In genomic region chr20:64264091-64264490, GRCh38 we compare ENCODE assay signal across 21 cellular contexts.
"Had no signal": no experiment of that assay in that cellular context is flagged by ENCODE, and none has a peak within 500 bp of the region (broad histone marks: within the 10 kb centered on the region; RNA-seq: fewer than 3 reads in every experiment).

No MANE protein-coding gene starts in this region.

- H3K4me3 Mint-ChIP-seq: activated CD8-positive, alpha-beta memory T cell treated with anti-CD3 and anti-CD28 coated beads, Interleukin-2, amount 10 ng/mL, durations not matched to agents 7 days and 5 days; activated naive CD8-positive, alpha-beta T cell treated with anti-CD3 and anti-CD28 coated beads for 36 hours; activated T-cell treated with anti-CD3 and anti-CD28 coated beads, Interleukin-2, amount 50 U/mL, for 24 hours; activated T-helper 1 cell treated with anti-CD3 and anti-CD28 coated beads, Interleukin-12 subunit alpha, Interleukin-12 subunit beta, Interleukin-2, Interleukin-4 antibody, amounts not matched to agents 30 ng/mL and 10 ng/mL and 1 ng/mL, durations not matched to agents 14 hours and 24 hours and 36 hours; T-helper 1 cell treated with Interleukin-12 subunit alpha and Interleukin-12 subunit beta and Interleukin-4 antibody, amounts not matched to agents 30 μg/mL and 1 μg/mL, for 36 hours had no signal

- ATAC-seq: activated CD4-positive, CD25-positive, alpha-beta regulatory T cell treated with anti-CD3 and anti-CD28 coated beads, Interleukin-2, amount 50 U/mL, for 24 hours; activated CD8-positive, alpha-beta memory T cell treated with anti-CD3 and anti-CD28 coated beads, Interleukin-2, amount 10 ng/mL, durations not matched to agents 7 days and 5 days had no signal

- H3K36me3 ChIP-seq: SJSA1 had no signal

- H3K27me3 Mint-ChIP-seq: activated CD8-positive, alpha-beta memory T cell treated with anti-CD3 and anti-CD28 coated beads, Interleukin-2, amount 10 ng/mL, durations not matched to agents 7 days and 5 days; activated naive CD8-positive, alpha-beta T cell treated with anti-CD3 and anti-CD28 coated beads for 36 hours; activated T-cell treated with anti-CD3 and anti-CD28 coated beads, Interleukin-2, amount 50 U/mL, for 24 hours had no signal

- DNase-seq: activated CD4-positive, alpha-beta T cell treated with anti-CD3 and anti-CD28 coated beads for 4 hours; activated CD8-positive, alpha-beta memory T cell treated with anti-CD3 and anti-CD28 coated beads, Interleukin-2, amount 10 ng/mL, durations not matched to agents 7 days and 5 days; activated effector memory CD4-positive, alpha-beta T cell treated with Interleukin-2 at 50 U/mL for 16 hours; activated naive CD4-positive, alpha-beta T cell; activated naive CD8-positive, alpha-beta T cell treated with anti-CD3 and anti-CD28 coated beads for 36 hours; activated T-cell treated with anti-CD3 and anti-CD28 coated beads, Interleukin-2, amount 50 U/mL, for 24 hours; adrenal gland; anterior cingulate cortex; Karpas-422; NCI-H1105 treated with DMSO at 0.1 percent for 48 hours; NCI-H1436 treated with DMSO at 0.1 percent for 48 hours; NCI-H187; NCI-H2081; NCI-H510A treated with DMSO at 0.1 percent for 48 hours; Peyer's patch; SHP77 had no signal

- H3K27ac ChIP-seq: adrenal gland, Peyer's patch, RWPE1, SJSA1 had no signal

- H3K9me3 ChIP-seq: adrenal gland, Peyer's patch, SJSA1 had no signal

- H3K27me3 ChIP-seq: adrenal gland, Peyer's patch, SJSA1 had no signal

- H3K4me1 ChIP-seq: Peyer's patch, SJSA1 had no signal

- H3K27ac Mint-ChIP-seq: activated CD8-positive, alpha-beta memory T cell treated with anti-CD3 and anti-CD28 coated beads, Interleukin-2, amount 10 ng/mL, durations not matched to agents 7 days and 5 days; activated naive CD8-positive, alpha-beta T cell treated with anti-CD3 and anti-CD28 coated beads for 36 hours; activated T-cell treated with anti-CD3 and anti-CD28 coated beads, Interleukin-2, amount 50 U/mL, for 24 hours; activated T-helper 1 cell treated with anti-CD3 and anti-CD28 coated beads, Interleukin-12 subunit alpha, Interleukin-12 subunit beta, Interleukin-2, Interleukin-4 antibody, amounts not matched to agents 30 ng/mL and 10 ng/mL and 1 ng/mL, durations not matched to agents 14 hours and 24 hours and 36 hours; T-helper 1 cell treated with Interleukin-12 subunit alpha and Interleukin-12 subunit beta and Interleukin-4 antibody, amounts not matched to agents 30 μg/mL and 1 μg/mL, for 36 hours had no signal

- H3K9me3 Mint-ChIP-seq: activated naive CD8-positive, alpha-beta T cell treated with anti-CD3 and anti-CD28 coated beads for 36 hours; activated T-cell treated with anti-CD3 and anti-CD28 coated beads, Interleukin-2, amount 50 U/mL, for 24 hours; activated T-helper 1 cell treated with anti-CD3 and anti-CD28 coated beads, Interleukin-12 subunit alpha, Interleukin-12 subunit beta, Interleukin-2, Interleukin-4 antibody, amounts not matched to agents 30 ng/mL and 10 ng/mL and 1 ng/mL, durations not matched to agents 14 hours and 24 hours and 36 hours; T-helper 1 cell treated with Interleukin-12 subunit alpha and Interleukin-12 subunit beta and Interleukin-4 antibody, amounts not matched to agents 30 μg/mL and 1 μg/mL, for 36 hours had no signal

- H3K4me3 ChIP-seq: adrenal gland, Peyer's patch, SJSA1 had no signal
